Comparison of ENCODE assay signal across 9 cellular contexts in the genomic region with DNA sequence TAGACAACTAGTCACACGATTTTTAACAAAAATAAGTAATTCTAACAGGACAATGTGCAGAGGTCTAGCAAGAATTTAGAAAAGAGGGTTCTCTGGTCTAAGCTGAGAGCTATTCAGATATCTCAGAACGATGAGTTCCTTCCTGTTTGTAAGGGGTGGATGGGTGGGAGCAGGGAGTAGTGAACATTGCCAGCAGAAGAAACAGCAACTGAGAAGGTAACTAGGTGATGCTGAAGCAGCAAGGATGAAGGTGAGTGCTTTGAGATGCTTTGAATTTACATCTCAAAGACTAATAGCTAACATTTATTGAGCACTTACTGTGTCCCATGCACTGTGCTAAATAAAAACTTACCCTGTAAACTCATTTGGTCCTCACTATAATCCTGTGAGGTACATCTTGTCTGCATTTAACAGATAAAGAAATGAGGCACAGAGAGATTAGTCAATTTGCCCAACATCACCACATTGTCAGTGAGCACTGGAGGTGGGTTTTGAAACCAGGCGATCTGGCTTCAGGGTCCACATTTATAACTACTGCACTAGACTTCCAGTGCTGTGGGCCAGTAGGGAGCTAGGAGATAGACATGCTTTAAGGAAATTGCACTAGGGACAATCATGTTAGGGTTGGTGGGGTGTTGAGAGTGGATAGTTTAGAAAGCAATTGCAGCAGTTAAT. TPM values are rescaled to one million over a fixed set of nuclear protein-coding genes. Genes with fewer than 3 reads are reported as not detected.
DNase-seq lines count a peak whose midpoint lies in the region; ATAC-seq and TF ChIP-seq lines count a peak whose summit lies in the region.
"Had no signal": no experiment of that assay in that cellular context is flagged by ENCODE, and none has a peak within 500 bp of the region (broad histone marks: within the 10 kb centered on the region; RNA-seq: fewer than 3 reads in every experiment).

No MANE protein-coding gene starts in this region.

- H3K4me3 Mint-ChIP-seq in activated naive CD4-positive, alpha-beta T cell treated with anti-CD3 and anti-CD28 coated beads for 36 hours, result no peak overlapping the region
- H3K4me3 Mint-ChIP-seq in stimulated activated naive B cell treated with anti-CD40 and anti-IgM and Interleukin-4, amounts not matched to agents 10 μg/mL and 1 μg/mL and 100 μg/mL, for 72 hours, result no peak overlapping the region

- no peak overlapping the region for H3K4me2 ChIP-seq in OCI-LY1 (ENCODE audit: low read length)

- H3K27ac ChIP-seq in OCI-LY1 (ENCODE audit: low read depth, low read length, poor library complexity, severe bottlenecking), result peak overlapping the region; percentile 75
- H3K27ac ChIP-seq in colonic mucosa, result peak overlapping the region; percentile 20
- H3K27ac ChIP-seq: C4-2B had no signal

- intact Hi-C loops in activated naive CD4-positive, alpha-beta T cell treated with anti-CD3 and anti-CD28 coated beads for 36 hours (cut with micrococcal nuclease), result loop anchor here (1.0 to 2.0 kb wide), 7 partner anchors 11 to 146 kb away; partner anchors contain the start of genes BRD2 and TAP2
- intact Hi-C loops in colonic mucosa (cut with DNase I), result loop anchor here (1.0 kb wide), 1 partner anchor 100 kb away; no protein-coding TSS in a partner anchor

- no peaks in the 10 kb centered on the region for H3K9me3 Mint-ChIP-seq in activated naive CD4-positive, alpha-beta T cell treated with anti-CD3 and anti-CD28 coated beads for 36 hours
- H3K9me3 Mint-ChIP-seq in stimulated activated naive B cell treated with anti-CD40 and anti-IgM and Interleukin-4, amounts not matched to agents 10 μg/mL and 1 μg/mL and 100 μg/mL, for 72 hours, result no peaks in the 10 kb centered on the region

- H3K36me3 ChIP-seq in OCI-LY1 (ENCODE audit: insufficient read depth, low read length) (peaks cover 46% of the 10 kb centered on the region), colonic mucosa (peaks cover 19% of the 10 kb centered on the region)

- H3K4me1 ChIP-seq in OCI-LY1 (ENCODE audit: insufficient read depth, low read length, severe bottlenecking) (peaks cover 4% of the 10 kb centered on the region), colonic mucosa (peaks cover 28% of the 10 kb centered on the region)

- TF ChIP-seq CTCF in OCI-LY1 (IDR thresholded peaks at IDR 0.05; ENCODE audit: low read length), result no peak
- no peak for TF ChIP-seq CTCF in colonic mucosa (IDR thresholded peaks at IDR 0.05)

- H3K4me1 Mint-ChIP-seq in activated naive CD4-positive, alpha-beta T cell treated with anti-CD3 and anti-CD28 coated beads for 36 hours (ENCODE audit: low read depth), result peaks cover 13% of the 10 kb centered on the region
- peaks cover 24 to 57% of the 10 kb centered on the region in 2 donors for H3K4me1 Mint-ChIP-seq in stimulated activated naive B cell treated with anti-CD40 and anti-IgM and Interleukin-4, amounts not matched to agents 10 μg/mL and 1 μg/mL and 100 μg/mL, for 72 hours

- peaks cover 47% of the 10 kb centered on the region for H3F3A ChIP-seq in OCI-LY1 (ENCODE audit: insufficient read depth, low read length)

- peak; percentile 11 to 22 for ATAC-seq in stimulated activated naive B cell treated with anti-CD40 and anti-IgM and Interleukin-4, amounts not matched to agents 10 μg/mL and 1 μg/mL and 100 μg/mL, for 72 hours (replicated peaks)
- no peak for ATAC-seq in GM18861 (IDR thresholded peaks at IDR 0.05; ENCODE audit: unreplicated experiment)

- H3K9me2 ChIP-seq in OCI-LY1 (ENCODE audit: low read depth, low read length), result no peaks in the 10 kb centered on the region

- no peaks in the 10 kb centered on the region for H3K27me3 ChIP-seq in OCI-LY1 (ENCODE audit: insufficient read depth, low read length)
- no peaks in the 10 kb centered on the region for H3K27me3 ChIP-seq in colonic mucosa

- no peak overlapping the region for H3K9ac ChIP-seq in OCI-LY1 (ENCODE audit: low read length)
- peak overlapping the region in 1 of 2 donors; percentile 1 for H3K9ac ChIP-seq in colonic mucosa (ENCODE audit: low read depth in 2 of 2, low read length in 2 of 2)

- H3K4me3 ChIP-seq in OCI-LY1 (ENCODE audit: low read depth, low read length, poor library complexity, severe bottlenecking), result no peak overlapping the region
- no peak overlapping the region for H3K4me3 ChIP-seq in colonic mucosa

- CTCF ChIA-PET in activated naive CD4-positive, alpha-beta T cell treated with anti-CD3 and anti-CD28 coated beads for 36 hours (lab: Charles Lee), result interaction anchor here (0.7 to 8.2 kb wide), 44 partner anchors 9 to 225 kb away, joined by 3 to 145 read pairs (median 5); partner anchors contain the start of genes BRD2, HLA-DMA, HLA-DMB and PSMB8

- no peaks in the 10 kb centered on the region for H3K79me2 ChIP-seq in OCI-LY1 (ENCODE audit: insufficient read depth, low read length)

- H3K27ac Mint-ChIP-seq in activated naive CD4-positive, alpha-beta T cell treated with anti-CD3 and anti-CD28 coated beads for 36 hours, result peak overlapping the region; percentile 13
- H3K27ac Mint-ChIP-seq in stimulated activated naive B cell treated with anti-CD40 and anti-IgM and Interleukin-4, amounts not matched to agents 10 μg/mL and 1 μg/mL and 100 μg/mL, for 72 hours, result peak overlapping the region; percentile 1

- H3K36me3 Mint-ChIP-seq in activated naive CD4-positive, alpha-beta T cell treated with anti-CD3 and anti-CD28 coated beads for 36 hours (ENCODE audit: low read depth), result peaks cover 21% of the 10 kb centered on the region
- H3K36me3 Mint-ChIP-seq in stimulated activated naive B cell treated with anti-CD40 and anti-IgM and Interleukin-4, amounts not matched to agents 10 μg/mL and 1 μg/mL and 100 μg/mL, for 72 hours, result peaks cover 25 to 32% of the 10 kb centered on the region in 2 donors

- no peaks in the 10 kb centered on the region for H4K20me1 ChIP-seq in OCI-LY1 (ENCODE audit: insufficient read depth, low read length)

- H2AFZ ChIP-seq in OCI-LY1 (ENCODE audit: low read length), result no peak overlapping the region

- no peak for DNase-seq in activated naive CD4-positive, alpha-beta T cell treated with anti-CD3 and anti-CD28 coated beads for 36 hours
- DNase-seq in activated naive CD4-positive, alpha-beta T cell treated with anti-CD3 and anti-CD28 coated beads, Interleukin-2, amount 50 U/mL, for 16 hours, result no peak
- DNase-seq in colonic mucosa (no peak), NCI-H2029 treated with DMSO at 0.1 percent for 48 hours (lab: John Stamatoyannopoulos, UW) (no peak), SW480 (ENCODE audit: low spot score) (no peak)
- no peak for DNase-seq in stimulated activated naive B cell treated with anti-CD40 and anti-IgM and Interleukin-4, amounts not matched to agents 10 μg/mL and 1 μg/mL and 100 μg/mL, for 72 hours

- H3K27me3 Mint-ChIP-seq in activated naive CD4-positive, alpha-beta T cell treated with anti-CD3 and anti-CD28 coated beads for 36 hours (ENCODE audit: low read depth), result no peaks in the 10 kb centered on the region
- no peaks in the 10 kb centered on the region for H3K27me3 Mint-ChIP-seq in stimulated activated naive B cell treated with anti-CD40 and anti-IgM and Interleukin-4, amounts not matched to agents 10 μg/mL and 1 μg/mL and 100 μg/mL, for 72 hours

- H3K9me3 ChIP-seq in OCI-LY1 (ENCODE audit: low read length) (no peaks in the 10 kb centered on the region), colonic mucosa (no peaks in the 10 kb centered on the region)

RNA-seq across cellular contexts. Expression of gene BRD2, which starts 15.7 kb away (rescaled TPM):
- total RNA-seq in activated naive CD4-positive, alpha-beta T cell treated with anti-CD3 and anti-CD28 coated beads for 36 hours, result 100 to 1,000 TPM; 168 to 197 TPM
- 100 to 1,000 TPM; 149 to 167 TPM for total RNA-seq in colonic mucosa

RNA-seq across cellular contexts. Expression of gene HLA-DOA, which starts 25.3 kb away (rescaled TPM):
- total RNA-seq in activated naive CD4-positive, alpha-beta T cell treated with anti-CD3 and anti-CD28 coated beads for 36 hours, result 1 to 10 TPM; 1.4 to 1.6 TPM
- total RNA-seq in colonic mucosa, result 1 to 10 TPM; 1.6 to 4.3 TPM

RNA-seq across cellular contexts. Expression of gene HLA-DMA, which starts 31.2 kb away (rescaled TPM):
- 10 to 100 TPM; 12.7 to 14.5 TPM for total RNA-seq in activated naive CD4-positive, alpha-beta T cell treated with anti-CD3 and anti-CD28 coated beads for 36 hours
- total RNA-seq in colonic mucosa, result 10 to 100 TPM; 14.5 to 26.1 TPM

RNA-seq across cellular contexts. Expression of gene HLA-DMB, which starts 43.3 kb away (rescaled TPM):
- total RNA-seq in activated naive CD4-positive, alpha-beta T cell treated with anti-CD3 and anti-CD28 coated beads for 36 hours, result 1 to 10 TPM in 1 of 2 experiments, under 1 TPM in 1; 0.76 to 1.3 TPM
- total RNA-seq in colonic mucosa, result 10 to 100 TPM in 1 of 2 donors, 1 to 10 TPM in 1; 6.7 to 28.8 TPM
